Comparison of ENCODE assay signal across 17 cellular contexts in the genomic region with DNA sequence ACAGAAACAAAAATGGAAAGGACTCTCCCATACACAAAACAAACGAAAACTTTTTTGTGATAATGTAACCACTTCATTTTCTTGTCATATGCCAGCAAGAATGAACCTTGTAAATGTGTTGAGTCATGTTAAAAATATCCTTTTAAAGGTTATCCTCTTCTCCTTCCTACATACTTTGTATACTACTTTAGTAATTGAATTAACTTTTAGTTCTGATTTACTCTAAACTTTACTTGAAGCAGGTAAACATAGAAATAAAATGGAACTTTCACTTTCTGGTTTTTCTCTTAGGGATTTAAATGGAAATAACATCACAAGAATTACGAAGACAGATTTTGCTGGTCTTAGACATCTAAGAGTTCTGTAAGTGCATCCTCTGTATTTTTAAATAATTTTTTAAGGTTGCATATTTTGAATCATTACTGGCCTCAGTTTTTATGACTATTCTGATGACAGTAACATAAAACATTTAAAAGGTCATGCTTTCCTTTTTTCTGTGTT. TPM values are rescaled to one million over a fixed set of nuclear protein-coding genes. Genes with fewer than 3 reads are reported as not detected.
DNase-seq lines count a peak whose midpoint lies in the region; ATAC-seq, FAIRE-seq and TF ChIP-seq lines count a peak whose summit lies in the region.
"Had no signal": no experiment of that assay in that cellular context is flagged by ENCODE, and none has a peak within 500 bp of the region (broad histone marks: within the 10 kb centered on the region; RNA-seq: fewer than 3 reads in every experiment).

No MANE protein-coding gene starts in this region.

- H3K9me3 ChIP-seq in PC-3 (ENCODE audit: low read length) (no peaks in the 10 kb centered on the region), osteoblast (ENCODE audit: low read depth, low read length) (no peaks in the 10 kb centered on the region)
- H3K9me3 ChIP-seq: ovary had no signal

- H3K4me1 ChIP-seq in PC-3 (ENCODE audit: insufficient read depth, low read length): peaks cover 23% of the 10 kb centered on the region
- peaks cover 29% of the 10 kb centered on the region for H3K4me1 ChIP-seq in osteoblast (ENCODE audit: insufficient read depth, low read length)

- no peak overlapping the region for H3K9ac ChIP-seq in PC-3 (ENCODE audit: low read length)
- H3K9ac ChIP-seq: BLaER1 had no signal

- TF ChIP-seq CTCF in AG09309 (IDR thresholded peaks at IDR 0.05; ENCODE audit: control insufficient read depth, insufficient read depth, low read depth, low read length, missing control alignments) (no peak), PC-3 (conservative IDR thresholded peaks at IDR 0.05; ENCODE audit: low read depth, low read length) (no peak), fibroblast of pulmonary artery (IDR thresholded peaks at IDR 0.05; ENCODE audit: low read length, missing control alignments) (no peak), osteoblast (IDR thresholded peaks at IDR 0.05; ENCODE audit: extremely low read depth, low read depth, low read length) (no peak)

- ATAC-seq in PC-3: peak; percentile 7; the same call in 1 of the 2 replicates
- ATAC-seq in HG03521 (IDR thresholded peaks at IDR 0.05; ENCODE audit: unreplicated experiment): no peak
- ATAC-seq: GM12878, left ventricle myocardium superior had no signal

- no peaks in the 10 kb centered on the region for H3K27me3 ChIP-seq in PC-3 (ENCODE audit: low read length)
- H3K27me3 ChIP-seq in osteoblast (ENCODE audit: insufficient read depth, low read length): no peaks in the 10 kb centered on the region
- H3K27me3 ChIP-seq: ovary had no signal

- H4K20me1 ChIP-seq in PC-3 (ENCODE audit: low read length) (peaks cover 57% of the 10 kb centered on the region), osteoblast (ENCODE audit: insufficient read depth, low read length) (peaks cover 11% of the 10 kb centered on the region)
- H4K20me1 ChIP-seq: BLaER1 had no signal

- BruUV-seq in PC-3 (replicated peaks; lab: Mats Ljungman, UMichigan): no TSS peak

- POLR2A ChIA-PET in PC-3 (lab: Charles Lee; ENCODE audit: unreplicated experiment): no interaction called here

- no peak overlapping the region for H2AFZ ChIP-seq in PC-3 (ENCODE audit: low read length)
- H2AFZ ChIP-seq in osteoblast (ENCODE audit: low read length): no peak overlapping the region
- H2AFZ ChIP-seq: PC-9 had no signal

- CTCF ChIA-PET in PC-3 (lab: Charles Lee): no interaction called here

- DNase-seq in AG09309 (ENCODE audit: low read depth): no peak
- DNase-seq in PC-3: peak; percentile 69
- no peak for DNase-seq in fibroblast of pulmonary artery (ENCODE audit: low read depth)
- peak; percentile 82 for DNase-seq in osteoblast (ENCODE audit: insufficient read length, low spot score, missing footprints)
- no peak for DNase-seq in putamen (ENCODE audit: low spot score)
- no peak for DNase-seq in HTR-8/SVneo (ENCODE audit: insufficient read length, low spot score)
- no peak for DNase-seq in HUDEP-2 (lab: John Stamatoyannopoulos, UW; ENCODE audit: unreplicated experiment in 76 of 76)
- DNase-seq: activated T-cell treated with anti-CD3 and anti-CD28 coated beads, Interleukin-2, amount 50 U/mL, for 24 hours; amniotic stem cell; DMS79 treated with DMSO at 0.1 percent for 48 hours; left ventricle myocardium superior; ovary; PC-9 had no signal

- peaks cover 95% of the 10 kb centered on the region for H3K79me2 ChIP-seq in PC-3 (ENCODE audit: low read length)
- peaks cover 65% of the 10 kb centered on the region for H3K79me2 ChIP-seq in osteoblast (ENCODE audit: insufficient read depth, low read length)

- FAIRE-seq in HTR-8/SVneo (lab: Jason Lieb, UNC): no peak
- FAIRE-seq: GM12878 had no signal

- intact Hi-C loops in PC-3 (cut with micrococcal nuclease): no loop called here

- H3K36me3 ChIP-seq in PC-3 (ENCODE audit: low read depth, low read length) (peaks cover 13% of the 10 kb centered on the region; the same call in 1 of the 2 replicates), osteoblast (ENCODE audit: insufficient read depth, low read length) (no peaks in the 10 kb centered on the region)
- H3K36me3 ChIP-seq: BLaER1, ovary had no signal

- H3K4me3 ChIP-seq in AG09309 (ENCODE audit: control insufficient read depth, low read depth, low read length) (peak overlapping the region; percentile 87), PC-3 (ENCODE audit: low read length) (peak overlapping the region; percentile 96), fibroblast of pulmonary artery (replicated peaks; ENCODE audit: low read depth, low read length) (peak overlapping the region; percentile 80), osteoblast (ENCODE audit: insufficient read depth, low read length) (peak overlapping the region; percentile 91)
- H3K4me3 ChIP-seq: BLaER1, GM12878, PC-9 had no signal

- no peaks in the 10 kb centered on the region for H3K9me2 ChIP-seq in PC-3 (replicated peaks; ENCODE audit: low read length)

- no peaks in the 10 kb centered on the region for H3F3A ChIP-seq in PC-3 (ENCODE audit: low read length, unreplicated experiment)

- peak overlapping the region; percentile 99 for H3K4me2 ChIP-seq in PC-3 (ENCODE audit: low read length)
- peak overlapping the region; percentile 92 for H3K4me2 ChIP-seq in osteoblast (ENCODE audit: insufficient read depth, low read length)
- H3K4me2 ChIP-seq: BLaER1, PC-9 had no signal

- H3K27ac ChIP-seq in PC-3 (ENCODE audit: low read length) (peak overlapping the region; percentile 33), osteoblast (ENCODE audit: low read depth, low read length) (peak overlapping the region; percentile 81)
- H3K27ac ChIP-seq: BLaER1, ovary, PC-9 had no signal

RNA-seq across cellular contexts. Expression of a gene that starts 4.7 kb away (rescaled TPM):
- 19.1 and 28.7 TPM in 2 replicates for total RNA-seq in PC-3 (2014; rRNA removed)
- total RNA-seq in osteoblast: 35.8 and 35.9 TPM in 2 replicates
- total RNA-seq: T-helper 1 cell treated with Interleukin-12 subunit alpha and Interleukin-12 subunit beta and Interleukin-4 antibody, amounts not matched to agents 30 ng/mL and 1 ng/mL, for 36 hours had no signal

Comparison
In these comparisons a context has a peak if more than half of its experiments do, and no peak if none do; other contexts are left out.
1. DNase-seq: peak in PC-3 (single experiment) and osteoblast (single experiment); none in AG09309 (single experiment), fibroblast of pulmonary artery (single experiment), putamen (single experiment), HTR-8/SVneo (single experiment) and HUDEP-2 (0 of 76).
2. Peak in every context shown above with its lines, with median percentiles within 50 percentile points of each other: H3K4me3 ChIP-seq.